In genomic region chr17:46598344-46598931, GRCh38 we compare ENCODE assay signal across 1 cellular context.
A peak's percentile ranks its signal among the peaks of the same experiment; 100 is the strongest.
TF ChIP-seq lines count a peak whose summit lies in the region.
"Not testable (repeated sequence)": the region's sequence is repeated elsewhere in the genome, so short reads cannot be mapped to it uniquely, and the experiment has no call there.

No MANE protein-coding gene starts in this region.

TF ChIP-seq in K562, 482 proteins besides CTCF, POLR2A, EP300 and RAD21:
- 0 out of 2 replicates have a peak, but pooled peaks have one; percentile 21 for TF ChIP-seq ATF7 (IDR thresholded peaks at IDR 0.05)
- peak; percentile 32; the same call in 1 of the 2 replicates for TF ChIP-seq ATF3 (IDR thresholded peaks at IDR 0.05)
- TF ChIP-seq ATF3 (CRISPR knock-in tag; conservative IDR thresholded peaks at IDR 0.05): not testable (repeated sequence)
TF ChIP-seq in K562: peak in this region for 2; not testable (repeated sequence) for 480.
